Comparison of ENCODE assay signal across 13 cellular contexts in the genomic region with DNA sequence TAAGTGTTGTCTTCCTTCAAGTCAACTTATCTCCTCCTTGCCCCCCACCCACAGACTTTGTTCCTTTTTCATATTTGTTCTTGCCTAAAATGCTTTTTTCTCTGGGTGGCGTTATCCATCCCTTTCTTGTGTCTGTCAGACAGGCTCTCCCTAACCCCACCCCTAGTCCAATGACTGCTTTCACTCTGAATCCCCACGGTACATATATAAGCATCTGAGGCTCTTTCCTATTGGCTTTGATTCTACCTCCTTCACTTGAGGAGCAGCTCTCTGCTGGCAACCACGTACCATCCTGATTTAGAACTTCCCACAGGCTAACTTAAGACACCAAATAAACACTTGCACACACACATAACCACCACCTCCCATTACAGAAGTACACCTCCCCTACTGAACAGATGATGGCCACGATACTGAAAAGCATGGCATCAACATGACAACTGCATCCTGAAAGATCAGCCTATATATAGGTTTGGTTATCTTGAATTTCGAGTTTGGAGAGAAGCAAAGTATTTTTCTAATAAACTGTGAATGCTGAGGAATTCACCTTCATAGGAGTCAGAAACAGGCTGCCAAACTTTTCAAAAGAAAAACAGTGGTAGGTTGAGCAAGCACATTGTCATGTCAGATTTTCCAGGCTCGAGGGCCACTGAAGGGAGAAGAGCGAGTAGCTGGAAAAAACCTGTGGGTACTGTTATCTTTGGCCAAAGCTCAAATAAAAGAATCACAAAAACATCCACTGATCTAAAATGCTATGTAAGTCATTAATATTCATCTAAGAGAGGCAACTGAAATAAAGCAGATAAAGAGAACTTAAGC. TPM values are rescaled to one million over a fixed set of nuclear protein-coding genes. Genes with fewer than 3 reads are reported as not detected.
A peak's percentile ranks its signal among the peaks of the same experiment; 100 is the strongest.
DNase-seq lines count a peak whose midpoint lies in the region; ATAC-seq and TF ChIP-seq lines count a peak whose summit lies in the region.
"Had no signal": no experiment of that assay in that cellular context is flagged by ENCODE, and none has a peak within 500 bp of the region (broad histone marks: within the 10 kb centered on the region; RNA-seq: fewer than 3 reads in every experiment).

No MANE protein-coding gene starts in this region.

- WGBS in hepatocyte (ENCODE audit: low lambda C conversion rate, missing lambda C conversion rate), result 90% methylated on average over 7 of the region's 7 CpGs

- H3K4me2 ChIP-seq in hepatocyte, result no peak overlapping the region
- H3K4me2 ChIP-seq in PC-3 (ENCODE audit: low read length), result no peak overlapping the region
- H3K4me2 ChIP-seq: KMS-11 had no signal

- H3K36me3 Mint-ChIP-seq in activated naive CD8-positive, alpha-beta T cell treated with anti-CD3 and anti-CD28 coated beads, Interleukin-2, amount 10 ng/mL, durations not matched to agents 7 days and 5 days, result peaks cover 34% of the 10 kb centered on the region

- no peaks in the 10 kb centered on the region for H3K9me3 Mint-ChIP-seq in activated naive CD8-positive, alpha-beta T cell treated with anti-CD3 and anti-CD28 coated beads, Interleukin-2, amount 10 ng/mL, durations not matched to agents 7 days and 5 days

- H3K9me2 ChIP-seq in hepatocyte (replicated peaks; ENCODE audit: insufficient read depth), result no peaks in the 10 kb centered on the region
- H3K9me2 ChIP-seq in PC-3 (replicated peaks; ENCODE audit: low read length), result no peaks in the 10 kb centered on the region

- peaks cover 25% of the 10 kb centered on the region for H3K4me1 ChIP-seq in hepatocyte (ENCODE audit: insufficient read depth)
- H3K4me1 ChIP-seq in PC-3 (ENCODE audit: insufficient read depth, low read length), result no peaks in the 10 kb centered on the region

- H3K79me2 ChIP-seq in hepatocyte (peaks cover 97% of the 10 kb centered on the region), PC-3 (ENCODE audit: low read length) (no peaks in the 10 kb centered on the region)

- intact Hi-C loops in left cardiac atrium (cut with DNase I), result no loop called here
- intact Hi-C loops in cardiac septum (cut with DNase I), result no loop called here
- intact Hi-C loops in PC-3 (cut with micrococcal nuclease), result no loop called here

- H4K20me1 ChIP-seq in hepatocyte (ENCODE audit: insufficient read depth, poor library complexity, severe bottlenecking) (peaks cover 95% of the 10 kb centered on the region), PC-3 (ENCODE audit: low read length) (no peaks in the 10 kb centered on the region)

- ATAC-seq in left cardiac atrium (peak in 1 of 2 donors; percentile 61), PC-3 (no peak), HG02938 (IDR thresholded peaks at IDR 0.05; ENCODE audit: unreplicated experiment) (no peak)
- ATAC-seq in activated naive CD8-positive, alpha-beta T cell treated with anti-CD3 and anti-CD28 coated beads, Interleukin-2, amount 10 ng/mL, durations not matched to agents 7 days and 5 days (ENCODE audit: low read depth), result no peak
- ATAC-seq: heart left ventricle had no signal

- H3K4me3 Mint-ChIP-seq in activated naive CD8-positive, alpha-beta T cell treated with anti-CD3 and anti-CD28 coated beads, Interleukin-2, amount 10 ng/mL, durations not matched to agents 7 days and 5 days, result no peak overlapping the region
- H3K4me3 Mint-ChIP-seq: brain had no signal

- H3K4me3 ChIP-seq in hepatocyte (no peak overlapping the region), PC-3 (ENCODE audit: low read length) (no peak overlapping the region)
- H3K4me3 ChIP-seq: heart left ventricle had no signal

- DNase-seq in left cardiac atrium (peak; percentile 38), cardiac septum (ENCODE audit: low spot score) (no peak), hepatocyte (ENCODE audit: low spot score) (no peak), stromal cell of bone marrow (ENCODE audit: low read depth) (peak; percentile 77), NCI-H2227 (lab: John Stamatoyannopoulos, UW; ENCODE audit: unreplicated experiment) (no peak), PC-3 (no peak)
- no peak for DNase-seq in activated naive CD8-positive, alpha-beta T cell treated with anti-CD3 and anti-CD28 coated beads, Interleukin-2, amount 10 ng/mL, durations not matched to agents 7 days and 5 days
- DNase-seq: BE2C, heart left ventricle, NCI-H526 treated with DMSO at 0.1 percent for 48 hours had no signal

- no TSS peak for BruUV-seq in PC-3 (replicated peaks; lab: Mats Ljungman, UMichigan)

- no peaks in the 10 kb centered on the region for H3K36me3 ChIP-seq in hepatocyte (replicated peaks; ENCODE audit: insufficient read depth, low read depth)
- H3K36me3 ChIP-seq in PC-3 (ENCODE audit: low read depth, low read length), result no peaks in the 10 kb centered on the region

- no peak overlapping the region for H2AFZ ChIP-seq in hepatocyte
- no peak overlapping the region for H2AFZ ChIP-seq in PC-3 (ENCODE audit: low read length)

- H3K9ac ChIP-seq in PC-3 (ENCODE audit: low read length), result no peak overlapping the region
- H3K9ac ChIP-seq: KMS-11 had no signal

- peak overlapping the region; percentile 24 for H3K27ac Mint-ChIP-seq in activated naive CD8-positive, alpha-beta T cell treated with anti-CD3 and anti-CD28 coated beads, Interleukin-2, amount 10 ng/mL, durations not matched to agents 7 days and 5 days

- POLR2A ChIA-PET in activated naive CD8-positive, alpha-beta T cell treated with anti-CD3 and anti-CD28 coated beads, Interleukin-2, amount 10 ng/mL, durations not matched to agents 7 days and 5 days (lab: Charles Lee), result interaction anchor here (0.5 to 0.6 kb wide), 2 partner anchors 29 to 51 kb away, joined by 3 read pairs; no protein-coding TSS in a partner anchor
- POLR2A ChIA-PET in PC-3 (lab: Charles Lee; ENCODE audit: unreplicated experiment), result no interaction called here

- H3K27ac ChIP-seq in hepatocyte (peak overlapping the region; percentile 52), PC-3 (ENCODE audit: low read length) (no peak overlapping the region)
- H3K27ac ChIP-seq: KMS-11 had no signal

- no peak for TF ChIP-seq CTCF in hepatocyte (IDR thresholded peaks at IDR 0.05; ENCODE audit: poor library complexity)
- TF ChIP-seq CTCF in PC-3 (conservative IDR thresholded peaks at IDR 0.05; ENCODE audit: low read depth, low read length), result no peak

- H3K27me3 ChIP-seq in hepatocyte (no peaks in the 10 kb centered on the region), PC-3 (ENCODE audit: low read length) (no peaks in the 10 kb centered on the region)
- H3K27me3 ChIP-seq: BE2C, heart left ventricle had no signal

- no peaks in the 10 kb centered on the region for H3K27me3 Mint-ChIP-seq in activated naive CD8-positive, alpha-beta T cell treated with anti-CD3 and anti-CD28 coated beads, Interleukin-2, amount 10 ng/mL, durations not matched to agents 7 days and 5 days

- CTCF ChIA-PET in PC-3 (lab: Charles Lee), result no interaction called here

- H3F3A ChIP-seq in PC-3 (ENCODE audit: low read length, unreplicated experiment), result no peaks in the 10 kb centered on the region

- H3K4me1 Mint-ChIP-seq in activated naive CD8-positive, alpha-beta T cell treated with anti-CD3 and anti-CD28 coated beads, Interleukin-2, amount 10 ng/mL, durations not matched to agents 7 days and 5 days, result peaks cover 57% of the 10 kb centered on the region

- no peaks in the 10 kb centered on the region for H3K9me3 ChIP-seq in hepatocyte (ENCODE audit: low read depth)
- H3K9me3 ChIP-seq in PC-3 (ENCODE audit: low read length), result no peaks in the 10 kb centered on the region
- H3K9me3 ChIP-seq: BE2C had no signal

RNA-seq across cellular contexts. Expression of gene STAT3, which starts 24.3 kb away (rescaled TPM):
- total RNA-seq in left cardiac atrium (100 to 1,000 TPM; 106 to 241 TPM), cardiac septum (159 TPM), hepatocyte (154 and 163 TPM in 2 replicates), PC-3 (2014; rRNA removed) (not detected in 2 replicates)
- total RNA-seq in activated naive CD8-positive, alpha-beta T cell treated with anti-CD3 and anti-CD28 coated beads, Interleukin-2, amount 10 ng/mL, durations not matched to agents 7 days and 5 days, result 100 to 1,000 TPM; 128 to 131 TPM
- polyA plus RNA-seq in hepatocyte, result 152 and 157 TPM in 2 replicates

RNA-seq across cellular contexts. Expression of gene CAVIN1, which starts 59.1 kb away (rescaled TPM):
- total RNA-seq in left cardiac atrium (100 to 1,000 TPM; 258 to 297 TPM), cardiac septum (358 TPM), hepatocyte (69.9 and 85.8 TPM in 2 replicates), PC-3 (2014; rRNA removed) (0.17 TPM in 1 of 2 replicates, not detected in the other)
- 1 to 10 TPM; 5.1 to 5.3 TPM for total RNA-seq in activated naive CD8-positive, alpha-beta T cell treated with anti-CD3 and anti-CD28 coated beads, Interleukin-2, amount 10 ng/mL, durations not matched to agents 7 days and 5 days
- polyA plus RNA-seq in hepatocyte, result 96.5 and 111 TPM in 2 replicates

Comparison
In these comparisons a context has a peak if more than half of its experiments do, and no peak if none do; other contexts are left out.
1. DNase-seq: peak in left cardiac atrium (single experiment) and stromal cell of bone marrow (single experiment); none in cardiac septum (single experiment), activated naive CD8-positive, alpha-beta T cell treated with anti-CD3 and anti-CD28 coated beads, Interleukin-2, amount 10 ng/mL, durations not matched to agents 7 days and 5 days (single experiment), hepatocyte (single experiment), NCI-H2227 (single experiment) and PC-3 (single experiment).
2. RNA of gene STAT3, which starts 24.3 kb away (total RNA-seq): 106 to 241 TPM in left cardiac atrium, 154 to 163 TPM in hepatocyte, 159 TPM in cardiac septum (single experiment) and 128 to 131 TPM in activated naive CD8-positive, alpha-beta T cell treated with anti-CD3 and anti-CD28 coated beads, Interleukin-2, amount 10 ng/mL, durations not matched to agents 7 days and 5 days; not detected in PC-3; every median in the first group is over 100 times any median in the second.
3. RNA of gene CAVIN1, which starts 59.1 kb away (total RNA-seq): 358 TPM in cardiac septum (single experiment), 258 to 297 TPM in left cardiac atrium and 69.9 to 85.8 TPM in hepatocyte; 5.1 to 5.3 TPM in activated naive CD8-positive, alpha-beta T cell treated with anti-CD3 and anti-CD28 coated beads, Interleukin-2, amount 10 ng/mL, durations not matched to agents 7 days and 5 days and 0.17 TPM in PC-3; every median in the first group is over 10 times any median in the second.